ENCODE assay signal across 10 cellular contexts in the genomic region with DNA sequence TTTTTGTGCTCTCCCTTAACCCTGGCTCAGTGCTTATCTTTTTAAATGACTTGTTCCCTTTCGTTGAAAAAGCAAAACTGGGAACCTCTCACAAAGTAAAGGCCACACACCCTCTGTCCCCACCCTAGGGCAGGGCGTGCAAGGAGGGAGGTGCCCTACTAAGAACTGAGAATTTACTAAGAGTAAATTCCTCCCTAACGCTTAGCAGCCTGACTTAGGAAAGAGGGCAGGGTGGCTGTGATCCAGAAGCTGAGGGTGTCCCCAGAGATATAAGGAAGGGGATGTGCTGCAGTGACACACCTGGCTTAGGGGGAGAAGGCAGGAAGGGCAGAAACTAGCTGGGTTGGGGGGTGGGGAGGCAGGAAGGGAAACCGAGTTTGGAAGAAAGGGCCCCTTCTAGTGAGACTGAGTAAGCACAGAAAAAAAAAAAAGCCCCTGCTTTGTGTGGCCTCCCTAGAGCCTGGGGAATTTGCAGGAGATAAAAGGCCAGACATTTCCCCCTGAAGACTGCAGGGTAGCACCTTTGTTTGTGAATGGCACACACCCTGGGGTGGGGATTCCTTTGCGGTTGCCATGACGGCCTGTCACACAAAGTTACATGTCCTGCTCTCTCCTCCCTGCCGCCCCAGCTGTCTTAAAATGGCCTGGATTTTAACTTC.
A peak's percentile ranks its signal among the peaks of the same experiment; 100 is the strongest.
DNase-seq lines count a peak whose midpoint lies in the region; ATAC-seq and TF ChIP-seq lines count a peak whose summit lies in the region.
"Had no signal": no experiment of that assay in that cellular context is flagged by ENCODE, and none has a peak within 500 bp of the region (broad histone marks: within the 10 kb centered on the region; RNA-seq: fewer than 3 reads in every experiment).

No MANE protein-coding gene starts in this region.

- peak overlapping the region; percentile 95 for H3K27ac Mint-ChIP-seq in endodermal cell
- peak overlapping the region; percentile 4 for H3K27ac Mint-ChIP-seq in osteocyte (ENCODE audit: unreplicated experiment)
- no peak overlapping the region for H3K27ac Mint-ChIP-seq in activated T-helper 17 cell treated with anti-CD3 and anti-CD28 coated beads, Interleukin-2, amount 50 U/mL, for 72 hours

- peak overlapping the region; percentile 98 for H3K27ac ChIP-seq in endodermal cell (ENCODE audit: low read depth, low read length)
- H3K27ac ChIP-seq: KMS-11 had no signal

- H3K4me3 Mint-ChIP-seq in endodermal cell (peak overlapping the region; percentile 34), osteocyte (ENCODE audit: unreplicated experiment) (no peak overlapping the region)
- H3K4me3 Mint-ChIP-seq in activated T-helper 17 cell treated with anti-CD3 and anti-CD28 coated beads, Interleukin-2, amount 50 U/mL, for 72 hours: no peak overlapping the region

- WGBS in endodermal cell (ENCODE audit: insufficient coverage in 1 of 2, insufficient read length in 1 of 2), 2 experiments: 4% methylated on average over 4 to 7 of the region's 7 CpGs

- H3K36me3 Mint-ChIP-seq in endodermal cell (ENCODE audit: low read depth) (no peaks in the 10 kb centered on the region), osteocyte (ENCODE audit: unreplicated experiment) (no peaks in the 10 kb centered on the region)
- H3K36me3 Mint-ChIP-seq in activated T-helper 17 cell treated with anti-CD3 and anti-CD28 coated beads, Interleukin-2, amount 50 U/mL, for 72 hours (ENCODE audit: low read depth): no peaks in the 10 kb centered on the region

- no peaks in the 10 kb centered on the region for H3K36me3 ChIP-seq in endodermal cell (ENCODE audit: control insufficient read depth, insufficient read depth, low read length)

- H3K27me3 ChIP-seq in endodermal cell (ENCODE audit: control insufficient read depth, insufficient read depth, low read length, poor library complexity, severe bottlenecking): no peaks in the 10 kb centered on the region

- H3K4me1 Mint-ChIP-seq in endodermal cell (peaks cover 57% of the 10 kb centered on the region), osteocyte (ENCODE audit: unreplicated experiment) (peaks cover 71% of the 10 kb centered on the region)
- no peaks in the 10 kb centered on the region for H3K4me1 Mint-ChIP-seq in activated T-helper 17 cell treated with anti-CD3 and anti-CD28 coated beads, Interleukin-2, amount 50 U/mL, for 72 hours

- ATAC-seq in GM21423 (IDR thresholded peaks at IDR 0.05; ENCODE audit: unreplicated experiment) (peak; percentile 60), HG03159 (IDR thresholded peaks at IDR 0.05; ENCODE audit: unreplicated experiment) (no peak)
- ATAC-seq in activated T-helper 17 cell treated with anti-CD3 and anti-CD28 coated beads, Interleukin-2, amount 50 U/mL, for 72 hours (replicated peaks): no peak

- peak overlapping the region; percentile 55 for H3K9ac ChIP-seq in endodermal cell (ENCODE audit: extremely low read depth, low read length, poor library complexity, severe bottlenecking)
- H3K9ac ChIP-seq: KMS-11 had no signal

- H3K9me3 ChIP-seq in endodermal cell (ENCODE audit: control insufficient read depth, low read length): no peaks in the 10 kb centered on the region

- H3K27me3 Mint-ChIP-seq in endodermal cell (ENCODE audit: insufficient read depth): no peaks in the 10 kb centered on the region
- H3K27me3 Mint-ChIP-seq in osteocyte (ENCODE audit: unreplicated experiment): no peaks in the 10 kb centered on the region
- H3K27me3 Mint-ChIP-seq in activated T-helper 17 cell treated with anti-CD3 and anti-CD28 coated beads, Interleukin-2, amount 50 U/mL, for 72 hours: peaks cover 8% of the 10 kb centered on the region

- DNase-seq in LoVo (ENCODE audit: low spot score) (peak; percentile 92), endodermal cell (peak; percentile 93), osteocyte (ENCODE audit: extremely low spot score, unreplicated experiment) (no peak), midbrain (lab: John Stamatoyannopoulos, UW) (no peak)
- no peak for DNase-seq in stimulated activated CD4-positive, alpha-beta T cell treated with anti-CD3 and anti-CD28 coated beads, Interleukin-15, amount 100 ng/mL, for 24 hours
- DNase-seq: GDM1 had no signal

- H3K9me3 Mint-ChIP-seq in endodermal cell (no peaks in the 10 kb centered on the region), osteocyte (ENCODE audit: unreplicated experiment) (no peaks in the 10 kb centered on the region)
- peaks cover 4% of the 10 kb centered on the region for H3K9me3 Mint-ChIP-seq in activated T-helper 17 cell treated with anti-CD3 and anti-CD28 coated beads, Interleukin-2, amount 50 U/mL, for 72 hours

- TF ChIP-seq CTCF in endodermal cell (conservative IDR thresholded peaks at IDR 0.05): no peak
- TF ChIP-seq CTCF in osteocyte (IDR thresholded peaks at IDR 0.05): no peak

- peaks cover 20% of the 10 kb centered on the region for H3K4me1 ChIP-seq in endodermal cell (ENCODE audit: control insufficient read depth, insufficient read depth, low read length)

- peak overlapping the region; percentile 59 for H3K4me3 ChIP-seq in endodermal cell (ENCODE audit: low read length)

Comparison
In these comparisons a context has a peak if more than half of its experiments do, and no peak if none do; other contexts are left out.
1. DNase-seq: peak in LoVo (single experiment) and endodermal cell (single experiment); none in osteocyte (single experiment), stimulated activated CD4-positive, alpha-beta T cell treated with anti-CD3 and anti-CD28 coated beads, Interleukin-15, amount 100 ng/mL, for 24 hours (single experiment) and midbrain (single experiment).